1 cellular context compared by ENCODE assay signal in the genomic region with DNA sequence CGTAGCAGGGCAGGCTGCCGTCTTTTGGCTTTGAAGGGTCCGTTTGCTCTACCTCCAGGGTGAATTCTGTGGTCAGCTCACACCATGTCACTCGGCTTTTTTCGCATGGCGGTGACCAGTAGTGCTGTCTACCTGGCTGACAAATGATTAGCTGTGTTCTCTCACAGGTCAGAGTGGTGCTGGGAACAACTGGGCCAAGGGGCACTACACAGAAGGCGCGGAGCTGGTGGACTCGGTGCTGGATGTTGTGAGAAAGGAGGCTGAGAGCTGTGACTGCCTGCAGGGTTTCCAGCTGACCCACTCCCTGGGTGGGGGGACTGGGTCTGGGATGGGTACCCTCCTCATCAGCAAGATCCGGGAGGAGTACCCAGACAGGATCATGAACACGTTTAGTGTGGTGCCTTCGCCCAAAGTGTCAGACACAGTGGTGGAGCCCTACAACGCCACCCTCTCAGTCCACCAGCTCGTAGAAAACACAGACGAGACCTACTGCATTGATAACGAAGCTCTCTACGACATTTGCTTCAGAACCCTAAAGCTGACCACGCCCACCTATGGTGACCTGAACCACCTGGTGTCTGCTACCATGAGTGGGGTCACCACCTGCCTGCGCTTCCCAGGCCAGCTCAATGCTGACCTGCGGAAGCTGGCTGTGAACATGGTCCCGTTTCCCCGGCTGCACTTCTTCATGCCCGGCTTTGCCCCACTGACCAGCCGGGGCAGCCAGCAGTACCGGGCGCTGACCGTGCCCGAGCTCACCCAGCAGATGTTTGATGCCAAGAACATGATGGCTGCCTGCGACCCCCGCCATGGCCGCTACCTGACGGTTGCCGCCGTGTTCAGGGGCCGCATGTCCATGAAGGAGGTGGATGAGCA.
A peak's percentile ranks its signal among the peaks of the same experiment; 100 is the strongest.
TF ChIP-seq lines count a peak whose summit lies in the region.

No MANE protein-coding gene starts in this region.

TF ChIP-seq in GM12878, 131 proteins besides CTCF, POLR2A, EP300 and RAD21:
- TF ChIP-seq POLR2AphosphoS2 (IDR thresholded peaks at IDR 0.05; ENCODE audit: low read depth, low read length) (0 out of 2 replicates have a peak, but pooled peaks have one; percentile 47), BACH1 (IDR thresholded peaks at IDR 0.05; ENCODE audit: borderline replicate concordance) (peak; percentile 9; the same call in 1 of the 2 replicates), EZH2 (IDR thresholded peaks at IDR 0.05; ENCODE audit: borderline replicate concordance, control insufficient read depth, low read depth, low read length) (no peak)
